In genomic region chr11:121416909-121417567, GRCh38 we compare ENCODE assay signal across 8 cellular contexts. TPM values are rescaled to one million over a fixed set of nuclear protein-coding genes. Genes with fewer than 3 reads are reported as not detected.
A peak's percentile ranks its signal among the peaks of the same experiment; 100 is the strongest.
DNase-seq lines count a peak whose midpoint lies in the region; ATAC-seq and TF ChIP-seq lines count a peak whose summit lies in the region.

No MANE protein-coding gene starts in this region.

- peaks cover 66% of the 10 kb centered on the region for H3K4me1 Mint-ChIP-seq in activated naive CD4-positive, alpha-beta T cell treated with anti-CD3 and anti-CD28 coated beads for 36 hours (ENCODE audit: low read depth)

- H3K36me3 Mint-ChIP-seq in activated naive CD4-positive, alpha-beta T cell treated with anti-CD3 and anti-CD28 coated beads for 36 hours (ENCODE audit: low read depth): no peaks in the 10 kb centered on the region

- intact Hi-C loops in activated naive CD4-positive, alpha-beta T cell treated with anti-CD3 and anti-CD28 coated beads for 36 hours (cut with micrococcal nuclease): no loop called here
- intact Hi-C loops in heart right ventricle (cut with DNase I): no loop called here

- H2AFZ ChIP-seq in OCI-LY3 (ENCODE audit: low read depth, low read length): peak overlapping the region; percentile 36

- H3K4me3 Mint-ChIP-seq in activated naive CD4-positive, alpha-beta T cell treated with anti-CD3 and anti-CD28 coated beads for 36 hours: no peak overlapping the region

- H3K9ac ChIP-seq in OCI-LY3 (ENCODE audit: low read length): no peak overlapping the region

- H3K27ac ChIP-seq in OCI-LY3 (ENCODE audit: low read length) (no peak overlapping the region), heart right ventricle (peak overlapping the region in 8 of 10 donors; percentile 14 to 92 (median 44))

- H3K9me3 Mint-ChIP-seq in activated naive CD4-positive, alpha-beta T cell treated with anti-CD3 and anti-CD28 coated beads for 36 hours: no peaks in the 10 kb centered on the region

- peaks cover 26% of the 10 kb centered on the region for H3K4me1 ChIP-seq in OCI-LY3 (ENCODE audit: low read length)
- peaks cover 6 to 73% (median 29%) of the 10 kb centered on the region in 9 donors for H3K4me1 ChIP-seq in heart right ventricle

- H3K27ac Mint-ChIP-seq in activated naive CD4-positive, alpha-beta T cell treated with anti-CD3 and anti-CD28 coated beads for 36 hours: peak overlapping the region; percentile 62

- H4K20me1 ChIP-seq in OCI-LY3 (ENCODE audit: insufficient read depth, low read length): no peaks in the 10 kb centered on the region

- no peaks in the 10 kb centered on the region for H3K9me3 ChIP-seq in OCI-LY3 (ENCODE audit: insufficient read depth, low read length)
- H3K9me3 ChIP-seq in heart right ventricle: no peaks in the 10 kb centered on the region

- no peak overlapping the region for H3K4me3 ChIP-seq in OCI-LY3 (ENCODE audit: low read length)
- no peak overlapping the region for H3K4me3 ChIP-seq in heart right ventricle

- DNase-seq in GM03348 (ENCODE audit: low spot score): peak; percentile 82
- DNase-seq in activated naive CD4-positive, alpha-beta T cell treated with anti-CD3 and anti-CD28 coated beads for 36 hours: peak; percentile 64
- peak; percentile 69 to 85 for DNase-seq in heart right ventricle
- peak; percentile 11 for DNase-seq in stimulated activated CD4-positive, alpha-beta T cell treated with anti-CD3 and anti-CD28 coated beads, Interleukin-12 subunit alpha, Interleukin-12 subunit beta, amount 100 ng/mL, for 4 hours
- no peak for DNase-seq in GM19240 (ENCODE audit: insufficient read length, low spot score)

- ATAC-seq in HG02884 (IDR thresholded peaks at IDR 0.05; ENCODE audit: unreplicated experiment) (peak; percentile 53), heart right ventricle (peak; percentile 79 to 91 (median 90)), HG03095 (IDR thresholded peaks at IDR 0.05; ENCODE audit: unreplicated experiment) (no peak)

- no peaks in the 10 kb centered on the region for H3K79me2 ChIP-seq in OCI-LY3 (ENCODE audit: low read length)

- WGBS in heart right ventricle, 2 donors: 21 to 23% methylated on average over 7 of the region's 7 CpGs

- H3K4me2 ChIP-seq in OCI-LY3 (ENCODE audit: low read length): no peak overlapping the region

- H3K36me3 ChIP-seq in OCI-LY3 (replicated peaks; ENCODE audit: low read depth, low read length) (no peaks in the 10 kb centered on the region), heart right ventricle (no peaks in the 10 kb centered on the region)

- H3K27me3 ChIP-seq in OCI-LY3 (ENCODE audit: low read depth, low read length) (no peaks in the 10 kb centered on the region), heart right ventricle (no peaks in the 10 kb centered on the region)

- no peaks in the 10 kb centered on the region for H3K27me3 Mint-ChIP-seq in activated naive CD4-positive, alpha-beta T cell treated with anti-CD3 and anti-CD28 coated beads for 36 hours (ENCODE audit: low read depth)

- TF ChIP-seq CTCF in OCI-LY3 (IDR thresholded peaks at IDR 0.05; ENCODE audit: low read depth, low read length) (no peak), heart right ventricle (IDR thresholded peaks at IDR 0.05) (no peak)

- CTCF ChIA-PET in activated naive CD4-positive, alpha-beta T cell treated with anti-CD3 and anti-CD28 coated beads for 36 hours (lab: Charles Lee): interaction anchor here (0.9 kb wide), 1 partner anchor 23 kb away, joined by 6 read pairs; no protein-coding TSS in a partner anchor

RNA-seq across cellular contexts. Expression of gene SORL1, which starts 35.1 kb away (rescaled TPM):
- 10 to 100 TPM; 66.8 to 67.2 TPM for total RNA-seq in activated naive CD4-positive, alpha-beta T cell treated with anti-CD3 and anti-CD28 coated beads for 36 hours
- total RNA-seq in heart right ventricle: 10 to 100 TPM in 3 of 10 donors, 1 to 10 TPM in 7; 4.7 to 15.1 (median 9.0) TPM
- polyA plus RNA-seq in heart right ventricle: under 1 TPM; 0.26 to 0.51 TPM

Comparison
In these comparisons a context has a peak if more than half of its experiments do, and no peak if none do; other contexts are left out.
1. RNA of gene SORL1, which starts 35.1 kb away (total RNA-seq): 66.8 to 67.2 TPM in activated naive CD4-positive, alpha-beta T cell treated with anti-CD3 and anti-CD28 coated beads for 36 hours; 4.7 to 15.1 TPM in heart right ventricle; every median in the first group is over 4 times any median in the second.